Comparison of ENCODE assay signal across 8 cellular contexts in genomic region chr5:77129386-77129785, GRCh38. TPM values are rescaled to one million over a fixed set of nuclear protein-coding genes. Genes with fewer than 3 reads are reported as not detected.
A peak's percentile ranks its signal among the peaks of the same experiment; 100 is the strongest.
DNase-seq lines count a peak whose midpoint lies in the region; ATAC-seq and TF ChIP-seq lines count a peak whose summit lies in the region.

No MANE protein-coding gene starts in this region.

- no peak for TF ChIP-seq POLR2A in heart left ventricle (IDR thresholded peaks at IDR 0.05)

- CTCF ChIA-PET in AG04449 (lab: Yijun Ruan, JAX) (interaction anchor here (0.8 to 8.0 kb wide), 5 partner anchors 14 to 364 kb away, joined by 3 to 73 read pairs (median 3); partner anchors contain the start of gene WDR41), RWPE1 (lab: Yijun Ruan, JAX) (interaction anchor here (0.7 to 1.1 kb wide), 4 partner anchors 11 to 286 kb away, joined by 3 to 4 read pairs (median 3); no protein-coding TSS in a partner anchor)

- POLR2A ChIA-PET in AG04449 (lab: Yijun Ruan, JAX) (no interaction called here), RWPE1 (lab: Yijun Ruan, JAX; ENCODE audit: low non-redundant PET) (no interaction called here)

- H3K9me3 ChIP-seq in heart left ventricle, result no peaks in the 10 kb centered on the region

- 77 to 88% (median 85%) methylated on average over 5 of the region's 5 CpGs for WGBS in heart left ventricle, 4 donors

- intact Hi-C loops in heart left ventricle (cut with DNase I), result no loop called here

- TF ChIP-seq CTCF in AG04449 (IDR thresholded peaks at IDR 0.05; ENCODE audit: insufficient read depth, low read length, missing control alignments) (peak; percentile 71), GM06990 (IDR thresholded peaks at IDR 0.05; ENCODE audit: insufficient read depth, low read length, poor library complexity, severe bottlenecking) (peak; percentile 39), RWPE1 (conservative IDR thresholded peaks at IDR 0.05; ENCODE audit: low read depth) (peak; percentile 25; the same call in 1 of the 2 replicates), heart left ventricle (IDR thresholded peaks at IDR 0.05) (peak in 5 of 12 donors; percentile 18 to 33 (median 25))

- H3K36me3 ChIP-seq in GM06990 (ENCODE audit: control insufficient read depth, insufficient read depth, low read length), result no peaks in the 10 kb centered on the region
- H3K36me3 ChIP-seq in heart left ventricle, result no peaks in the 10 kb centered on the region

- H3K4me3 ChIP-seq in AG04449 (ENCODE audit: low read depth, low read length), result no peak overlapping the region
- H3K4me3 ChIP-seq in GM06990 (replicated peaks; ENCODE audit: low read depth, low read length), result no peak overlapping the region
- H3K4me3 ChIP-seq in heart left ventricle, result no peak overlapping the region

- ATAC-seq in HG02870 (IDR thresholded peaks at IDR 0.05; ENCODE audit: unreplicated experiment), result no peak
- no peak for ATAC-seq in heart left ventricle
- ATAC-seq in GM21723 (IDR thresholded peaks at IDR 0.05; ENCODE audit: unreplicated experiment), result no peak
- no peak for ATAC-seq in HG03108 (IDR thresholded peaks at IDR 0.05; ENCODE audit: unreplicated experiment)

- no peak for DNase-seq in AG04449 (ENCODE audit: low read depth, low spot score)
- DNase-seq in GM06990 (ENCODE audit: extremely low read depth, insufficient read length), result no peak
- peak; percentile 32 for DNase-seq in RWPE1 (ENCODE audit: low spot score)
- peak; percentile 24 for DNase-seq in glomerular visceral epithelial cell (ENCODE audit: extremely low spot score)
- no peak for DNase-seq in heart left ventricle

- H3K27me3 ChIP-seq in GM06990 (replicated peaks; ENCODE audit: control insufficient read depth, insufficient read depth, low read length) (no peaks in the 10 kb centered on the region), heart left ventricle (no peaks in the 10 kb centered on the region)

- H3K4me1 ChIP-seq in heart left ventricle, result peaks cover 0 to 8% (median 0%) of the 10 kb centered on the region in 12 donors

- no peak overlapping the region for H3K27ac ChIP-seq in RWPE1
- no peak overlapping the region for H3K27ac ChIP-seq in heart left ventricle

RNA-seq across cellular contexts. Expression of gene ZBED3, which starts 42.3 kb away (rescaled TPM):
- total RNA-seq in heart left ventricle, result 1 to 10 TPM; 3.7 to 8.1 (median 6.5) TPM
- 1 to 10 TPM; 2.8 to 3.0 TPM for polyA plus RNA-seq in heart left ventricle

Comparison
In these comparisons a context has a peak if more than half of its experiments do, and no peak if none do; other contexts are left out.
1. DNase-seq: peak in RWPE1 (single experiment) and glomerular visceral epithelial cell (single experiment); none in AG04449 (single experiment), GM06990 (single experiment) and heart left ventricle (0 of 5).